Comparison of ENCODE assay signal across 12 cellular contexts in genomic region chr18:58661423-58661822, GRCh38. TPM values are rescaled to one million over a fixed set of nuclear protein-coding genes. Genes with fewer than 3 reads are reported as not detected.
DNase-seq lines count a peak whose midpoint lies in the region; ATAC-seq and TF ChIP-seq lines count a peak whose summit lies in the region.
"Had no signal": no experiment of that assay in that cellular context is flagged by ENCODE, and none has a peak within 500 bp of the region (broad histone marks: within the 10 kb centered on the region; RNA-seq: fewer than 3 reads in every experiment).

No MANE protein-coding gene starts in this region.

- TF ChIP-seq CTCF in endodermal cell (conservative IDR thresholded peaks at IDR 0.05), result peak; percentile 71
- TF ChIP-seq CTCF in neural crest cell (conservative IDR thresholded peaks at IDR 0.05), result peak; percentile 24

- whole genome bisulfite sequencing in endodermal cell (ENCODE audit: insufficient coverage in 1 of 2, insufficient read length in 1 of 2), 2 experiments, result 92 to 94% methylated on average over 3 of the region's 3 CpGs

- H3K27ac ChIP-seq in endodermal cell (ENCODE audit: low read depth, low read length), result no peak overlapping the region
- H3K27ac ChIP-seq: epithelial cell of prostate, lower lobe of right lung had no signal

- H3K27ac Mint-ChIP-seq in endodermal cell, result no peak overlapping the region
- H3K27ac Mint-ChIP-seq in neural crest cell (ENCODE audit: unreplicated experiment), result no peak overlapping the region
- H3K27ac Mint-ChIP-seq in naive thymus-derived CD8-positive, alpha-beta T cell, result peak overlapping the region in 1 of 10 donors; percentile 56
- H3K27ac Mint-ChIP-seq: activated naive CD8-positive, alpha-beta T cell had no signal

- H3K9me3 Mint-ChIP-seq in endodermal cell, result no peaks in the 10 kb centered on the region
- no peaks in the 10 kb centered on the region for H3K9me3 Mint-ChIP-seq in neural crest cell
- H3K9me3 Mint-ChIP-seq in naive thymus-derived CD8-positive, alpha-beta T cell, result peaks cover 0 to 3% (median 2%) of the 10 kb centered on the region in 9 donors

- H3K4me1 ChIP-seq in endodermal cell (ENCODE audit: control insufficient read depth, insufficient read depth, low read length), result no peaks in the 10 kb centered on the region

- no peak overlapping the region for H3K4me3 ChIP-seq in endodermal cell (ENCODE audit: low read length)
- H3K4me3 ChIP-seq: lower lobe of right lung had no signal

- H3K4me1 Mint-ChIP-seq in endodermal cell (no peaks in the 10 kb centered on the region), neural crest cell (no peaks in the 10 kb centered on the region)
- H3K4me1 Mint-ChIP-seq in naive thymus-derived CD8-positive, alpha-beta T cell, result peaks cover 28 to 76% (median 50%) of the 10 kb centered on the region in 4 donors

- no peak for ATAC-seq in GM18517 (IDR thresholded peaks at IDR 0.05; ENCODE audit: unreplicated experiment)
- ATAC-seq in naive thymus-derived CD8-positive, alpha-beta T cell, result no peak
- ATAC-seq: lower lobe of right lung had no signal

- POLR2A ChIA-PET in naive thymus-derived CD8-positive, alpha-beta T cell (lab: Charles Lee), result interaction anchor here (0.7 to 5.6 kb wide), 4 partner anchors 8 to 698 kb away, joined by 3 to 113 read pairs (median 4); partner anchors contain the start of gene MALT1

- H3K36me3 Mint-ChIP-seq in endodermal cell (ENCODE audit: low read depth) (no peaks in the 10 kb centered on the region), neural crest cell (ENCODE audit: low read depth) (no peaks in the 10 kb centered on the region)
- peaks cover 0 to 5% (median 2%) of the 10 kb centered on the region in 3 donors for H3K36me3 Mint-ChIP-seq in naive thymus-derived CD8-positive, alpha-beta T cell

- no peak overlapping the region for H3K9ac ChIP-seq in endodermal cell (ENCODE audit: extremely low read depth, low read length, poor library complexity, severe bottlenecking)

- H3K36me3 ChIP-seq in endodermal cell (ENCODE audit: control insufficient read depth, insufficient read depth, low read length), result no peaks in the 10 kb centered on the region
- H3K36me3 ChIP-seq: lower lobe of right lung had no signal

- no peaks in the 10 kb centered on the region for H3K27me3 ChIP-seq in endodermal cell (ENCODE audit: control insufficient read depth, insufficient read depth, low read length, poor library complexity, severe bottlenecking)

- H3K4me3 Mint-ChIP-seq in endodermal cell (no peak overlapping the region), neural crest cell (no peak overlapping the region)
- H3K4me3 Mint-ChIP-seq in naive thymus-derived CD8-positive, alpha-beta T cell, result no peak overlapping the region
- H3K4me3 Mint-ChIP-seq: activated naive CD8-positive, alpha-beta T cell had no signal

- no peaks in the 10 kb centered on the region for H3K27me3 Mint-ChIP-seq in endodermal cell (ENCODE audit: insufficient read depth)
- no peaks in the 10 kb centered on the region for H3K27me3 Mint-ChIP-seq in neural crest cell (ENCODE audit: low read depth)
- H3K27me3 Mint-ChIP-seq in naive thymus-derived CD8-positive, alpha-beta T cell, result no peaks in the 10 kb centered on the region
- H3K27me3 Mint-ChIP-seq: activated naive CD8-positive, alpha-beta T cell had no signal

- DNase-seq in ELR (ENCODE audit: low read depth) (peak; percentile 52), LHCN-M2 (ENCODE audit: low read depth) (peak; percentile 33), endodermal cell (no peak), neural crest cell (ENCODE audit: low read depth, low spot score) (no peak), dedifferentiated amniotic fluid mesenchymal stem cell (ENCODE audit: extremely low spot score) (no peak), superior temporal gyrus (ENCODE audit: extremely low spot score) (no peak)
- no peak for DNase-seq in naive thymus-derived CD8-positive, alpha-beta T cell
- DNase-seq: activated CD4-positive, alpha-beta T cell treated with anti-CD3 and anti-CD28 coated beads for 48 hours; lower lobe of right lung had no signal

- no peaks in the 10 kb centered on the region for H3K9me3 ChIP-seq in endodermal cell (ENCODE audit: control insufficient read depth, low read length)
- H3K9me3 ChIP-seq: lower lobe of right lung had no signal

RNA-seq across cellular contexts. Expression of gene MALT1, which starts 9.8 kb away (rescaled TPM):
- total RNA-seq in LHCN-M2 (2014; rRNA removed) (19.5 and 20.5 TPM in 2 replicates), endodermal cell (10 to 100 TPM; 14.0 to 22.1 TPM), neural crest cell (17.4 and 17.6 TPM in 2 replicates)
- polyA plus RNA-seq in LHCN-M2 (2012), result 5.4 TPM
- polyA plus RNA-seq in endodermal cell (2013, experiment 1 of 2), result 20.9 TPM
- 20.2 TPM for polyA plus RNA-seq in endodermal cell (2013, experiment 2 of 2)
- total RNA-seq in naive thymus-derived CD8-positive, alpha-beta T cell, result 10 to 100 TPM; 70.2 to 78.6 TPM
- polyA plus RNA-seq in naive thymus-derived CD8-positive, alpha-beta T cell, result 10 to 100 TPM; 24.7 to 37.1 (median 27.3) TPM

RNA-seq across cellular contexts. Expression of gene ALPK2, which starts 32.5 kb away (rescaled TPM):
- total RNA-seq in LHCN-M2 (2014; rRNA removed), result 12.1 and 16.8 TPM in 2 replicates
- polyA plus RNA-seq in LHCN-M2 (2012), result 26.0 TPM
- 1 to 10 TPM; 1.6 to 4.2 TPM for total RNA-seq in endodermal cell
- 7.4 TPM for polyA plus RNA-seq in endodermal cell (2013, experiment 1 of 2)
- polyA plus RNA-seq in endodermal cell (2013, experiment 2 of 2), result 7.8 TPM
- total RNA-seq in neural crest cell, result 0.14 TPM in 1 of 2 replicates, not detected in the other
- under 1 TPM in 1 of 2 experiments, not detected in 1; 0.05 TPM for total RNA-seq in naive thymus-derived CD8-positive, alpha-beta T cell
- polyA plus RNA-seq in naive thymus-derived CD8-positive, alpha-beta T cell, result not detected
- total RNA-seq: lower lobe of right lung had no signal

Comparison
In these comparisons a context has a peak if more than half of its experiments do, and no peak if none do; other contexts are left out.
1. DNase-seq: peak in ELR (single experiment) and LHCN-M2 (single experiment); none in endodermal cell (single experiment), neural crest cell (single experiment), dedifferentiated amniotic fluid mesenchymal stem cell (single experiment), superior temporal gyrus (single experiment) and naive thymus-derived CD8-positive, alpha-beta T cell (0 of 10).